ENCODE assay signal across 11 cellular contexts in the genomic region with DNA sequence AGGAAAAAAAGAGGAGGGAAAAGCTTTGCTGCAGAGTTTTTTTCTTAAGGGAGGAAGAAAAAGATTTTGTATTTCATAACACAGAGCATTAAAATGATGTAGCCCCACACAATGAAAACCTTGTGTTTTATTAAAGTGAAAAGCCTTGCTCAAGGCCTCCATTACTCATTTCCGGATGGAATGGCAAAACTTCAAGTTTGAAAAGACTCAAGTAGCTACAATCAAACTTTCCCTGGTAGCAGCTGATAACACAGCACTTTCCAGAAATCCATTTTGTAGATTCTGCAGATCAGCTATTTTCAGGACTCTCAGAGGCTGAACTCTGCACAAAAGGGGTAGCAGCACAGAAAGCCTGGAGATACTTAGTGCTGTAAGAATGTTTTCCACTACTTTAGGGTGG.
DNase-seq lines count a peak whose midpoint lies in the region; ATAC-seq and TF ChIP-seq lines count a peak whose summit lies in the region.
"Had no signal": no experiment of that assay in that cellular context is flagged by ENCODE, and none has a peak within 500 bp of the region (broad histone marks: within the 10 kb centered on the region; RNA-seq: fewer than 3 reads in every experiment).

No MANE protein-coding gene starts in this region.

- TF ChIP-seq CTCF in brain microvascular endothelial cell (IDR thresholded peaks at IDR 0.05; ENCODE audit: low read depth, low read length, missing control alignments) (no peak), tibial nerve (IDR thresholded peaks at IDR 0.05) (no peak)

- H3K36me3 ChIP-seq in brain microvascular endothelial cell (replicated peaks), result no peaks in the 10 kb centered on the region
- no peaks in the 10 kb centered on the region for H3K36me3 ChIP-seq in tibial nerve

- no peaks in the 10 kb centered on the region for H3K36me3 Mint-ChIP-seq in activated T-helper 17 cell treated with anti-CD3 and anti-CD28 coated beads, Interleukin-2, amount 50 U/mL, for 72 hours (ENCODE audit: low read depth)
- H3K36me3 Mint-ChIP-seq: activated CD8-positive, alpha-beta memory T cell treated with anti-CD3 and anti-CD28 coated beads, Interleukin-2, amount 10 ng/mL, durations not matched to agents 7 days and 5 days had no signal

- H3K4me1 ChIP-seq in tibial nerve, result peaks cover 0 to 27% (median 10%) of the 10 kb centered on the region in 4 donors
- H3K4me1 ChIP-seq: psoas muscle had no signal

- intact Hi-C loops in left ventricle myocardium superior (cut with micrococcal nuclease), result no loop called here

- TF ChIP-seq EP300 in tibial nerve (IDR thresholded peaks at IDR 0.05), result peak in 1 of 2 donors; percentile 71

- in situ Hi-C loops in brain microvascular endothelial cell (cut with HindIII; ENCODE audit: low pct_ligation_motif_present, low sequenced_read_pairs), result no loop called here

- H3K27me3 ChIP-seq in brain microvascular endothelial cell (replicated peaks) (no peaks in the 10 kb centered on the region), tibial nerve (no peaks in the 10 kb centered on the region)

- H3K4me3 Mint-ChIP-seq in activated T-helper 17 cell treated with anti-CD3 and anti-CD28 coated beads, Interleukin-2, amount 50 U/mL, for 72 hours, result no peak overlapping the region
- H3K4me3 Mint-ChIP-seq: activated CD8-positive, alpha-beta memory T cell treated with anti-CD3 and anti-CD28 coated beads, Interleukin-2, amount 10 ng/mL, durations not matched to agents 7 days and 5 days had no signal

- H3K27me3 Mint-ChIP-seq in activated T-helper 17 cell treated with anti-CD3 and anti-CD28 coated beads, Interleukin-2, amount 50 U/mL, for 72 hours, result no peaks in the 10 kb centered on the region
- H3K27me3 Mint-ChIP-seq: activated CD8-positive, alpha-beta memory T cell treated with anti-CD3 and anti-CD28 coated beads, Interleukin-2, amount 10 ng/mL, durations not matched to agents 7 days and 5 days had no signal

- TF ChIP-seq POLR2A in tibial nerve (IDR thresholded peaks at IDR 0.05), result no peak

- H3K4me1 Mint-ChIP-seq in activated T-helper 17 cell treated with anti-CD3 and anti-CD28 coated beads, Interleukin-2, amount 50 U/mL, for 72 hours, result no peaks in the 10 kb centered on the region
- H3K4me1 Mint-ChIP-seq: activated CD8-positive, alpha-beta memory T cell treated with anti-CD3 and anti-CD28 coated beads, Interleukin-2, amount 10 ng/mL, durations not matched to agents 7 days and 5 days had no signal

- ATAC-seq in left ventricle myocardium superior, result peak; percentile 77
- ATAC-seq in activated T-helper 17 cell treated with anti-CD3 and anti-CD28 coated beads, Interleukin-2, amount 50 U/mL, for 72 hours (replicated peaks), result no peak
- no peak for ATAC-seq in HG03025 (IDR thresholded peaks at IDR 0.05; ENCODE audit: low FRiP score, unreplicated experiment)
- ATAC-seq: activated CD8-positive, alpha-beta memory T cell treated with anti-CD3 and anti-CD28 coated beads, Interleukin-2, amount 10 ng/mL, durations not matched to agents 7 days and 5 days had no signal

- H3K9me3 Mint-ChIP-seq in activated T-helper 17 cell treated with anti-CD3 and anti-CD28 coated beads, Interleukin-2, amount 50 U/mL, for 72 hours, result peaks cover 7% of the 10 kb centered on the region

- peak overlapping the region; percentile 4 for H3K27ac ChIP-seq in brain microvascular endothelial cell
- H3K27ac ChIP-seq in tibial nerve, result peak overlapping the region in 3 of 4 donors; percentile 5 to 74 (median 74)
- H3K27ac ChIP-seq: psoas muscle had no signal

- H3K27ac Mint-ChIP-seq in activated T-helper 17 cell treated with anti-CD3 and anti-CD28 coated beads, Interleukin-2, amount 50 U/mL, for 72 hours, result no peak overlapping the region
- H3K27ac Mint-ChIP-seq: activated CD8-positive, alpha-beta memory T cell treated with anti-CD3 and anti-CD28 coated beads, Interleukin-2, amount 10 ng/mL, durations not matched to agents 7 days and 5 days had no signal

- DNase-seq in NCI-H2227 (lab: John Stamatoyannopoulos, UW; ENCODE audit: unreplicated experiment), result peak; percentile 49
- DNase-seq in NCI-H2227 treated with DMSO at 0.1 percent for 48 hours (lab: John Stamatoyannopoulos, UW), result no peak
- peak; percentile 65 for DNase-seq in brain microvascular endothelial cell
- no peak for DNase-seq in left ventricle myocardium superior
- peak in 1 of 2 donors; percentile 13 for DNase-seq in tibial nerve (ENCODE audit: low spot score in 2 of 2)
- DNase-seq in COR-L47 (lab: John Stamatoyannopoulos, UW), result no peak
- DNase-seq: 8988T; activated CD8-positive, alpha-beta memory T cell treated with anti-CD3 and anti-CD28 coated beads, Interleukin-2, amount 10 ng/mL, durations not matched to agents 7 days and 5 days; psoas muscle had no signal

- H3K4me3 ChIP-seq in brain microvascular endothelial cell (ENCODE audit: low read depth, low read length) (no peak overlapping the region), tibial nerve (no peak overlapping the region)
- H3K4me3 ChIP-seq: psoas muscle had no signal

- H3K9me3 ChIP-seq in tibial nerve, result no peaks in the 10 kb centered on the region
- H3K9me3 ChIP-seq: psoas muscle had no signal

- WGBS in tibial nerve, 2 donors, result 19% methylated on average over 1 of the region's 1 CpG

Comparison
In these comparisons a context has a peak if more than half of its experiments do, and no peak if none do; other contexts are left out.
1. DNase-seq: peak in NCI-H2227 (single experiment) and brain microvascular endothelial cell (single experiment); none in NCI-H2227 treated with DMSO at 0.1 percent for 48 hours (single experiment), left ventricle myocardium superior (single experiment) and COR-L47 (single experiment).